Comparison of ENCODE assay signal across 1 cellular context in genomic region chr9:35027871-35028270, GRCh38.
TF ChIP-seq lines count a peak whose summit lies in the region.

No MANE protein-coding gene starts in this region.

TF ChIP-seq in GM23338, 12 proteins besides CTCF, POLR2A, EP300 and RAD21 (continued from another document):
- TF ChIP-seq ZNF462 (CRISPR knock-in tag; IDR thresholded peaks at IDR 0.05) (no peak), EZH2phosphoT487 (IDR thresholded peaks at IDR 0.05; ENCODE audit: unreplicated experiment) (no peak), ZNF114 (CRISPR knock-in tag; IDR thresholded peaks at IDR 0.05) (no peak), ETS1 (IDR thresholded peaks at IDR 0.05) (no peak), CREB1 (CRISPR knock-in tag; IDR thresholded peaks at IDR 0.05; ENCODE audit: low read depth) (no peak), JUNB (IDR thresholded peaks at IDR 0.05; ENCODE audit: unreplicated experiment) (no peak), STAT1 (IDR thresholded peaks at IDR 0.05; ENCODE audit: unreplicated experiment) (no peak), REST (IDR thresholded peaks at IDR 0.05; ENCODE audit: unreplicated experiment) (no peak), ZNF331 (CRISPR knock-in tag; IDR thresholded peaks at IDR 0.05; ENCODE audit: low read depth) (no peak), EZH2 (IDR thresholded peaks at IDR 0.05; ENCODE audit: low read depth, unreplicated experiment) (no peak), NANOG (IDR thresholded peaks at IDR 0.05; ENCODE audit: borderline replicate concordance) (no peak)
